Comparison of ENCODE assay signal across 15 cellular contexts in the genomic region with DNA sequence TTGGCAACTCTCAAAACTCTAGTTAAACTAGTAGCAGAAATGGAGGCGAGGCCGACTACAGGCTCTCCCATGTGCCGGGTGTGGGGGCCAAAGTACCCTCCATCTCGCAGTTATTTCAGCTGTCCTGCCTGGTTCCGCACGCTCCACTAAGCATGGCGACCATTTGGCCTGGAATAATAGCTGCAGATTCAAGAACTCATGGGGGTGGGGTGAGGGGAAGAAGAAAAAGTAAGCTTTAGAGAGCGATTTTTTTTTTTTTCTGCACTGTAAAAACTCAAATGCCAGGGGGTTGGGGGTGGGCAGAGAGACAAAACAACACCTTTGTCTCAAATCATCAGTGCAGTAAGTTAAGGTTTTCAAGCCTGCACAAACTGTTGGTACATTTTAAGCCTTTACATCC.
"Had no signal": no experiment of that assay in that cellular context is flagged by ENCODE, and none has a peak within 500 bp of the region (broad histone marks: within the 10 kb centered on the region; RNA-seq: fewer than 3 reads in every experiment).

No MANE protein-coding gene starts in this region.

- H3K4me3 ChIP-seq: hepatocyte, lung, ovary, thoracic aorta had no signal

- H3K36me3 ChIP-seq: ovary, thoracic aorta had no signal

- H3K27ac Mint-ChIP-seq: activated naive CD8-positive, alpha-beta T cell; effector memory CD8-positive, alpha-beta T cell; mesothelial cell of epicardium; stimulated activated naive B cell treated with anti-CD40 and anti-IgM and Interleukin-4, amounts not matched to agents 10 μg/mL and 1 μg/mL and 100 μg/mL, for 72 hours had no signal

- H3K27ac ChIP-seq: foreskin keratinocyte, hepatocyte, ovary, thoracic aorta had no signal

- H3K9me3 Mint-ChIP-seq: mesothelial cell of epicardium; neural crest cell; stimulated activated naive B cell treated with anti-CD40 and anti-IgM and Interleukin-4, amounts not matched to agents 10 μg/mL and 1 μg/mL and 100 μg/mL, for 72 hours had no signal

- ATAC-seq: effector memory CD8-positive, alpha-beta T cell; foreskin keratinocyte; left lobe of liver; stimulated activated naive B cell treated with anti-CD40 and anti-IgM and Interleukin-4, amounts not matched to agents 10 μg/mL and 1 μg/mL and 100 μg/mL, for 72 hours had no signal

- H3K9me3 ChIP-seq: ovary, thoracic aorta had no signal

- H3K4me1 ChIP-seq: foreskin keratinocyte had no signal

- H3K4me2 ChIP-seq: hepatocyte had no signal

- H3K27me3 Mint-ChIP-seq: effector memory CD8-positive, alpha-beta T cell had no signal

- H3K27me3 ChIP-seq: foreskin keratinocyte, hepatocyte, ovary had no signal

- DNase-seq: activated CD4-positive, alpha-beta T cell treated with anti-CD3 and anti-CD28 coated beads, Interleukin-2, amount 50 U/mL, for 4 hours; activated gamma-delta T cell; dermis blood vessel endothelial cell; effector memory CD8-positive, alpha-beta T cell; foreskin keratinocyte; ovary; stimulated activated naive B cell treated with anti-CD40 and anti-IgM and Interleukin-4, amounts not matched to agents 10 μg/mL and 1 μg/mL and 100 μg/mL, for 72 hours; T-helper 2 cell had no signal

- H3K79me2 ChIP-seq: hepatocyte had no signal

- H3K36me3 Mint-ChIP-seq: activated naive CD8-positive, alpha-beta T cell; mesothelial cell of epicardium; stimulated activated naive B cell treated with anti-CD40 and anti-IgM and Interleukin-4, amounts not matched to agents 10 μg/mL and 1 μg/mL and 100 μg/mL, for 72 hours had no signal

- H3K4me3 Mint-ChIP-seq: activated naive CD8-positive, alpha-beta T cell; effector memory CD8-positive, alpha-beta T cell; mesothelial cell of epicardium; neural crest cell; stimulated activated naive B cell treated with anti-CD40 and anti-IgM and Interleukin-4, amounts not matched to agents 10 μg/mL and 1 μg/mL and 100 μg/mL, for 72 hours had no signal

- H2AFZ ChIP-seq: hepatocyte had no signal

- H3K4me1 Mint-ChIP-seq: mesothelial cell of epicardium; stimulated activated naive B cell treated with anti-CD40 and anti-IgM and Interleukin-4, amounts not matched to agents 10 μg/mL and 1 μg/mL and 100 μg/mL, for 72 hours had no signal
